In the genomic region with DNA sequence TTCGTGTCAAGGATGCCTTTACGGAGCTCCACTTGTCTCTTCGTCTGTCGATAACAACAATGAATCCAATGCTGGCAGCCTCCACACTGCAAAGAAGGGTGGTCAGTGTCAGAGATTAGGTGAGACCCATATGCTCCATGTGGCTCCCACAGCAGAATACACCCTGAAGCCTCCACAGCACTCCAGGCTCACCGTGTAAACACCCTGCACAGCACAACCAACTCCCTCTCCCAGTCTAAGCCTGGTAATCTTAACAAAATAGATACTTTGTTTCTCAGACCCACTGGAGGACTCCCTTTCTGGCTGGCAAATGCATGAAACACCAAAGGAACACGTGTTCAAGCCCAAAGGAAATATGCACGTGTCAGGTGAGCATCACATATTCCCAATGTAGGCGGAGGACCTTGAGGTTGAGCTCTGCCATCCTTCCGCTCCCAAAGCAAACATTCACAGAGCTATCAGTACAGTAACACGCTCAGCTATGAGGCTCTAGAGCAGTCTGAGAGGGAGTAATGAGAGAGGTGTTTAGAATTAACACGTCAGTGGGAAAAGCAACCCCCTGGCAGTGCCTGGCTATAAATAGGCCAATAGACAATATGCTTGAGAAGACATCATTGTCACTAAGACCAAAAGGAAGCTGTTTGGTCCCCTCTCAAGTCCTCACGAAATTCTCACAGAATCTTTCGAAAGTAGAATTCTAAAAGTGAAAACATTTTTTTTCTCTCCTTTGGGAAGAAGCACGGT, we compare ENCODE assay signal across 17 cellular contexts.
"Had no signal": no experiment of that assay in that cellular context is flagged by ENCODE, and none has a peak within 500 bp of the region (broad histone marks: within the 10 kb centered on the region; RNA-seq: fewer than 3 reads in every experiment).

No MANE protein-coding gene starts in this region.

- H3K4me3 ChIP-seq: tibial artery, uterus had no signal

- H3K9me3 ChIP-seq: neutrophil, tibial artery, uterus had no signal

- H3K4me1 Mint-ChIP-seq: memory B cell had no signal

- H3K4me1 ChIP-seq: tibial artery, uterus had no signal

- H3K36me3 Mint-ChIP-seq: memory B cell, natural killer cell had no signal

- H3K27me3 ChIP-seq: neutrophil, tibial artery, uterus had no signal

- DNase-seq: activated CD4-positive, alpha-beta T cell treated with anti-CD3 and anti-CD28 coated beads for 36 hours; activated CD8-positive, alpha-beta T cell treated with anti-CD3 and anti-CD28 coated beads for 36 hours; activated effector memory CD4-positive, alpha-beta T cell treated with Interleukin-2 at 50 U/mL for 16 hours; activated naive CD4-positive, alpha-beta T cell treated with anti-CD3 and anti-CD28 coated beads, Interleukin-2, amount 50 U/mL, for 16 hours; activated T-cell treated with anti-CD3 and anti-CD28 coated beads, Interleukin-2, amount 50 U/mL, for 4 hours; hypothalamus; kidney glomerular epithelial cell; left ventricle myocardium superior; natural killer cell; stimulated activated CD4-positive, alpha-beta T cell treated with anti-CD3 and anti-CD28 coated beads, Interleukin-12 subunit alpha, Interleukin-12 subunit beta, amount 100 ng/mL, for 4 hours; stimulated activated CD4-positive, alpha-beta T cell treated with anti-CD3 and anti-CD28 coated beads, Interleukin-2, amount 100 ng/mL, for 24 hours; tibial artery; uterus; WERI-Rb-1 had no signal

- ATAC-seq: activated CD4-positive, alpha-beta T cell treated with anti-CD3 and anti-CD28 coated beads for 36 hours; activated CD8-positive, alpha-beta T cell treated with anti-CD3 and anti-CD28 coated beads for 36 hours; activated T-cell treated with anti-CD3 and anti-CD28 coated beads, Interleukin-2, amount 50 U/mL, for 4 hours; esophagus mucosa; left ventricle myocardium superior; natural killer cell had no signal

- H3K27ac Mint-ChIP-seq: activated CD4-positive, alpha-beta T cell treated with anti-CD3 and anti-CD28 coated beads for 36 hours; activated CD8-positive, alpha-beta T cell treated with anti-CD3 and anti-CD28 coated beads for 36 hours; memory B cell; natural killer cell had no signal

- H3K36me3 ChIP-seq: neutrophil, tibial artery, uterus, WERI-Rb-1 had no signal

- H3K27ac ChIP-seq: neutrophil, tibial artery, uterus, WERI-Rb-1 had no signal

- H3K4me3 Mint-ChIP-seq: activated CD4-positive, alpha-beta T cell treated with anti-CD3 and anti-CD28 coated beads for 36 hours; activated CD8-positive, alpha-beta T cell treated with anti-CD3 and anti-CD28 coated beads for 36 hours; activated T-cell treated with anti-CD3 and anti-CD28 coated beads, Interleukin-2, amount 50 U/mL, for 4 hours; memory B cell; natural killer cell had no signal
